18 cellular contexts compared by ENCODE assay signal in the genomic region with DNA sequence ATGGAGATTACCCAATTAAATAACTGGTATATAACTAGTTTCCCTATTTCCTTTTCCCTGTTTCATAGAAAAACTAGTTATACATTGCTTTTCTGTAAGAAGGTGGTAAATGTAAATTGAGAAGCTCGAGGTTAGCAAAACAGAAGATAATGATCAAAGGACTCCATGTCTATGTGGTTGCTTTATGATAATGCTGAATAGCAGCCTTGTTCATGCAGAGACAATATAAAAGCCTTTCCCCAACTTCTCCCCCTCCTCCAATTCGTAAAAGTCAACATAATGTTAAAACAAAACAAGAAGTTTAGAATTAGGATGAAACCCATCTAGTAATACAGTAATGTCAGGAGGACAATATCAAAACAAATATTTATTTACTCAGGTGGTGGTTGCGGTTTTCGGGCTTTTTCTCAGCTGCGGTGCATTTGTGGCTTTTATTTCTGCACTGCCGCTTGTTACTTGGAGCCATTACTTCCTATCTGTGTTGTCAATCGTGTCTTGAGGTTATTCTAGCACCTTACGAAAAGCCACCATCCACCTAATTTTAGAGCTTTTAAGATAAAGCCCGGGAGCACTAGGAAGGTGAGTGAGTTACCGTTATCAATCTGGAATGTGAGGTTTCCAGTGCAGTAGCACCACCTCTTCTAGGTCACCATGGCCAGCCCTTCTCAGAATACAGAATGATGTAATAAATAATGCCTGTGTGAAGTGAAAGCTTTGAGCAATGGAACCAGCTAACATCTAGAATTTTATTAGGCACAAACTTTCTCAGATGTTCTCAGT.
DNase-seq lines count a peak whose midpoint lies in the region; ATAC-seq and TF ChIP-seq lines count a peak whose summit lies in the region.
"Had no signal": no experiment of that assay in that cellular context is flagged by ENCODE, and none has a peak within 500 bp of the region (broad histone marks: within the 10 kb centered on the region; RNA-seq: fewer than 3 reads in every experiment).

No MANE protein-coding gene starts in this region.

- peak; percentile 45 for ATAC-seq in naive thymus-derived CD4-positive, alpha-beta T cell
- no peak for ATAC-seq in HG03108 (IDR thresholded peaks at IDR 0.05; ENCODE audit: unreplicated experiment)
- ATAC-seq: HepG2, left lung had no signal

- POLR2A ChIA-PET in naive thymus-derived CD4-positive, alpha-beta T cell (lab: Charles Lee), result no interaction called here
- POLR2A ChIA-PET in Caco-2 (lab: Charles Lee), result no interaction called here

- H3K4me1 Mint-ChIP-seq in activated CD4-positive, alpha-beta T cell treated with anti-CD3 and anti-CD28 coated beads, Interleukin-2, amount 10 ng/mL, durations not matched to agents 24 days and 14 days, result peaks cover 4% of the 10 kb centered on the region
- peaks cover 24% of the 10 kb centered on the region for H3K4me1 Mint-ChIP-seq in activated T-helper 1 cell treated with anti-CD3 and anti-CD28 coated beads, Interleukin-12 subunit alpha, Interleukin-12 subunit beta, Interleukin-2, Interleukin-4 antibody, amounts not matched to agents 30 ng/mL and 10 ng/mL and 1 ng/mL, durations not matched to agents 14 hours and 24 hours and 36 hours (ENCODE audit: low read depth)
- peaks cover 0 to 25% (median 0%) of the 10 kb centered on the region in 7 donors for H3K4me1 Mint-ChIP-seq in naive thymus-derived CD4-positive, alpha-beta T cell
- H3K4me1 Mint-ChIP-seq in Caco-2 (ENCODE audit: low read depth, unreplicated experiment) (no peaks in the 10 kb centered on the region), glutamatergic neuron (ENCODE audit: low read depth, unreplicated experiment) (no peaks in the 10 kb centered on the region)

- no peak overlapping the region for H3K27ac ChIP-seq in naive thymus-derived CD4-positive, alpha-beta T cell (ENCODE audit: low read depth, low read length)
- H3K27ac ChIP-seq: left lung, sigmoid colon had no signal

- H3K36me3 ChIP-seq in naive thymus-derived CD4-positive, alpha-beta T cell (ENCODE audit: control insufficient read depth in 2 of 3, insufficient read depth in 3 of 3, low read length in 3 of 3), result no peaks in the 10 kb centered on the region
- no peaks in the 10 kb centered on the region for H3K36me3 ChIP-seq in Caco-2 (ENCODE audit: control insufficient read depth, insufficient read depth, low read length)
- H3K36me3 ChIP-seq: left lung, MG63, sigmoid colon had no signal

- DNase-seq in activated CD4-positive, alpha-beta T cell treated with anti-CD3 and anti-CD28 coated beads, Interleukin-2, amount 10 ng/mL, durations not matched to agents 24 days and 14 days, result peak; percentile 75
- DNase-seq in activated CD4-positive, alpha-beta T cell treated with anti-CD3 and anti-CD28 coated beads, Interleukin-2, amount 50 U/mL, for 1 hour, result no peak
- peak; percentile 81 for DNase-seq in Jurkat, Clone E6-1 (ENCODE audit: low read depth, low spot score)
- peak; percentile 3 for DNase-seq in activated T-helper 1 cell treated with anti-CD3 and anti-CD28 coated beads, Interleukin-12 subunit alpha, Interleukin-12 subunit beta, Interleukin-2, Interleukin-4 antibody, amounts not matched to agents 30 ng/mL and 10 ng/mL and 1 ng/mL, durations not matched to agents 14 hours and 24 hours and 36 hours (ENCODE audit: low spot score)
- no peak for DNase-seq in naive thymus-derived CD4-positive, alpha-beta T cell
- no peak for DNase-seq in Caco-2
- DNase-seq in glutamatergic neuron, result no peak
- DNase-seq: amniotic stem cell; foreskin melanocyte; left lung; MG63; NCI-H2029; NCI-H510A; nucleus accumbens; sigmoid colon; stimulated activated CD4-positive, alpha-beta T cell treated with anti-CD3 and anti-CD28 coated beads, Interleukin-1b, Interleukin-23, amount 100 ng/mL, for 48 hours had no signal

- H3K27me3 ChIP-seq in naive thymus-derived CD4-positive, alpha-beta T cell (ENCODE audit: control insufficient read depth in 2 of 2, insufficient read depth in 2 of 2, low read length in 2 of 2), result no peaks in the 10 kb centered on the region
- no peaks in the 10 kb centered on the region for H3K27me3 ChIP-seq in Caco-2 (replicated peaks; ENCODE audit: control insufficient read depth, insufficient read depth, low read length)
- H3K27me3 ChIP-seq: left lung, MG63, sigmoid colon had no signal

- intact Hi-C loops in activated CD4-positive, alpha-beta T cell treated with anti-CD3 and anti-CD28 coated beads, Interleukin-2, amount 10 ng/mL, durations not matched to agents 24 days and 14 days (cut with micrococcal nuclease), result no loop called here
- intact Hi-C loops in activated T-helper 1 cell treated with anti-CD3 and anti-CD28 coated beads, Interleukin-12 subunit alpha, Interleukin-12 subunit beta, Interleukin-2, Interleukin-4 antibody, amounts not matched to agents 30 ng/mL and 10 ng/mL and 1 ng/mL, durations not matched to agents 14 hours and 24 hours and 36 hours (cut with micrococcal nuclease), result no loop called here
- intact Hi-C loops in naive thymus-derived CD4-positive, alpha-beta T cell (cut with micrococcal nuclease), result loop anchor here in 1 of 2 donors (10.0 kb wide), 1 partner anchor 269 kb away; no protein-coding TSS in a partner anchor
- intact Hi-C loops in Caco-2 (cut with micrococcal nuclease; ENCODE audit: unreplicated experiment), result no loop called here

- TF ChIP-seq CTCF in Caco-2 (IDR thresholded peaks at IDR 0.05; ENCODE audit: insufficient read depth in 1 of 2, low read depth in 1 of 2, low read length in 1 of 2, severe bottlenecking in 1 of 2, unreplicated experiment in 1 of 2) (no peak), glutamatergic neuron (IDR thresholded peaks at IDR 0.05; ENCODE audit: partially characterized antibody, unreplicated experiment) (no peak)

- peaks cover 16% of the 10 kb centered on the region for H3K9me3 Mint-ChIP-seq in activated CD4-positive, alpha-beta T cell treated with anti-CD3 and anti-CD28 coated beads, Interleukin-2, amount 10 ng/mL, durations not matched to agents 24 days and 14 days
- peaks cover 14% of the 10 kb centered on the region for H3K9me3 Mint-ChIP-seq in activated T-helper 1 cell treated with anti-CD3 and anti-CD28 coated beads, Interleukin-12 subunit alpha, Interleukin-12 subunit beta, Interleukin-2, Interleukin-4 antibody, amounts not matched to agents 30 ng/mL and 10 ng/mL and 1 ng/mL, durations not matched to agents 14 hours and 24 hours and 36 hours
- peaks cover 0 to 17% (median 5%) of the 10 kb centered on the region in 11 donors for H3K9me3 Mint-ChIP-seq in naive thymus-derived CD4-positive, alpha-beta T cell
- peaks cover 7% of the 10 kb centered on the region for H3K9me3 Mint-ChIP-seq in Caco-2 (ENCODE audit: unreplicated experiment)
- peaks cover 6% of the 10 kb centered on the region for H3K9me3 Mint-ChIP-seq in glutamatergic neuron (ENCODE audit: unreplicated experiment)

- H3K4me3 ChIP-seq in Jurkat, Clone E6-1 (ENCODE audit: low read length), result no peak overlapping the region
- H3K4me3 ChIP-seq in naive thymus-derived CD4-positive, alpha-beta T cell (ENCODE audit: low read length), result no peak overlapping the region
- H3K4me3 ChIP-seq in Caco-2 (ENCODE audit: low read depth, low read length), result no peak overlapping the region
- H3K4me3 ChIP-seq: left lung, MG63, sigmoid colon had no signal

- H3K4me3 Mint-ChIP-seq in activated CD4-positive, alpha-beta T cell treated with anti-CD3 and anti-CD28 coated beads, Interleukin-2, amount 10 ng/mL, durations not matched to agents 24 days and 14 days, result no peak overlapping the region
- H3K4me3 Mint-ChIP-seq in activated T-helper 1 cell treated with anti-CD3 and anti-CD28 coated beads, Interleukin-12 subunit alpha, Interleukin-12 subunit beta, Interleukin-2, Interleukin-4 antibody, amounts not matched to agents 30 ng/mL and 10 ng/mL and 1 ng/mL, durations not matched to agents 14 hours and 24 hours and 36 hours, result no peak overlapping the region
- H3K4me3 Mint-ChIP-seq in naive thymus-derived CD4-positive, alpha-beta T cell, result peak overlapping the region in 1 of 10 donors; percentile 23
- H3K4me3 Mint-ChIP-seq in Caco-2 (ENCODE audit: unreplicated experiment) (no peak overlapping the region), glutamatergic neuron (ENCODE audit: unreplicated experiment) (no peak overlapping the region)

- H3K9me3 ChIP-seq in naive thymus-derived CD4-positive, alpha-beta T cell (ENCODE audit: control insufficient read depth in 2 of 3, low read length in 3 of 3), result no peaks in the 10 kb centered on the region
- H3K9me3 ChIP-seq in Caco-2, result no peaks in the 10 kb centered on the region
- H3K9me3 ChIP-seq: MG63 had no signal

- CTCF ChIA-PET in naive thymus-derived CD4-positive, alpha-beta T cell (lab: Charles Lee), result no interaction called here
- CTCF ChIA-PET in Caco-2 (lab: Charles Lee), result no interaction called here

- H3K27ac Mint-ChIP-seq in activated CD4-positive, alpha-beta T cell treated with anti-CD3 and anti-CD28 coated beads, Interleukin-2, amount 10 ng/mL, durations not matched to agents 24 days and 14 days, result no peak overlapping the region
- H3K27ac Mint-ChIP-seq in activated T-helper 1 cell treated with anti-CD3 and anti-CD28 coated beads, Interleukin-12 subunit alpha, Interleukin-12 subunit beta, Interleukin-2, Interleukin-4 antibody, amounts not matched to agents 30 ng/mL and 10 ng/mL and 1 ng/mL, durations not matched to agents 14 hours and 24 hours and 36 hours, result no peak overlapping the region
- H3K27ac Mint-ChIP-seq in naive thymus-derived CD4-positive, alpha-beta T cell, result peak overlapping the region in 1 of 9 donors; percentile 49
- H3K27ac Mint-ChIP-seq in Caco-2 (ENCODE audit: unreplicated experiment) (no peak overlapping the region), glutamatergic neuron (ENCODE audit: unreplicated experiment) (no peak overlapping the region)

- peaks cover 0 to 15% of the 10 kb centered on the region in 2 donors for H3K4me1 ChIP-seq in naive thymus-derived CD4-positive, alpha-beta T cell (ENCODE audit: control insufficient read depth in 2 of 2, insufficient read depth in 2 of 2, low read length in 2 of 2)
- no peaks in the 10 kb centered on the region for H3K4me1 ChIP-seq in Caco-2
- H3K4me1 ChIP-seq: left lung, sigmoid colon had no signal

- peaks cover 6% of the 10 kb centered on the region for H3K27me3 Mint-ChIP-seq in activated CD4-positive, alpha-beta T cell treated with anti-CD3 and anti-CD28 coated beads, Interleukin-2, amount 10 ng/mL, durations not matched to agents 24 days and 14 days
- H3K27me3 Mint-ChIP-seq in activated T-helper 1 cell treated with anti-CD3 and anti-CD28 coated beads, Interleukin-12 subunit alpha, Interleukin-12 subunit beta, Interleukin-2, Interleukin-4 antibody, amounts not matched to agents 30 ng/mL and 10 ng/mL and 1 ng/mL, durations not matched to agents 14 hours and 24 hours and 36 hours (ENCODE audit: insufficient read depth), result peaks cover 1% of the 10 kb centered on the region
- peaks cover 0 to 22% (median 5%) of the 10 kb centered on the region in 5 donors for H3K27me3 Mint-ChIP-seq in naive thymus-derived CD4-positive, alpha-beta T cell
- H3K27me3 Mint-ChIP-seq in Caco-2 (ENCODE audit: insufficient read depth, unreplicated experiment) (peaks cover 8% of the 10 kb centered on the region), glutamatergic neuron (ENCODE audit: unreplicated experiment) (peaks cover 1% of the 10 kb centered on the region)

- H3K36me3 Mint-ChIP-seq in activated CD4-positive, alpha-beta T cell treated with anti-CD3 and anti-CD28 coated beads, Interleukin-2, amount 10 ng/mL, durations not matched to agents 24 days and 14 days (ENCODE audit: low read depth), result no peaks in the 10 kb centered on the region
- H3K36me3 Mint-ChIP-seq in activated T-helper 1 cell treated with anti-CD3 and anti-CD28 coated beads, Interleukin-12 subunit alpha, Interleukin-12 subunit beta, Interleukin-2, Interleukin-4 antibody, amounts not matched to agents 30 ng/mL and 10 ng/mL and 1 ng/mL, durations not matched to agents 14 hours and 24 hours and 36 hours (ENCODE audit: low read depth), result no peaks in the 10 kb centered on the region
- no peaks in the 10 kb centered on the region for H3K36me3 Mint-ChIP-seq in naive thymus-derived CD4-positive, alpha-beta T cell
- H3K36me3 Mint-ChIP-seq in Caco-2 (ENCODE audit: insufficient read depth, unreplicated experiment) (no peaks in the 10 kb centered on the region), glutamatergic neuron (ENCODE audit: unreplicated experiment) (peaks cover 8% of the 10 kb centered on the region)

- BruUV-seq in Caco-2 (replicated peaks; lab: Mats Ljungman, UMichigan), result no TSS peak

Comparison
In these comparisons a context has a peak if more than half of its experiments do, and no peak if none do; other contexts are left out.
1. DNase-seq: peak in activated CD4-positive, alpha-beta T cell treated with anti-CD3 and anti-CD28 coated beads, Interleukin-2, amount 10 ng/mL, durations not matched to agents 24 days and 14 days (single experiment), Jurkat, Clone E6-1 (single experiment) and activated T-helper 1 cell treated with anti-CD3 and anti-CD28 coated beads, Interleukin-12 subunit alpha, Interleukin-12 subunit beta, Interleukin-2, Interleukin-4 antibody, amounts not matched to agents 30 ng/mL and 10 ng/mL and 1 ng/mL, durations not matched to agents 14 hours and 24 hours and 36 hours (single experiment); none in activated CD4-positive, alpha-beta T cell treated with anti-CD3 and anti-CD28 coated beads, Interleukin-2, amount 50 U/mL, for 1 hour (single experiment), naive thymus-derived CD4-positive, alpha-beta T cell (0 of 9), Caco-2 (0 of 2) and glutamatergic neuron (single experiment).